ENCODE assay signal across 16 cellular contexts in the genomic region with DNA sequence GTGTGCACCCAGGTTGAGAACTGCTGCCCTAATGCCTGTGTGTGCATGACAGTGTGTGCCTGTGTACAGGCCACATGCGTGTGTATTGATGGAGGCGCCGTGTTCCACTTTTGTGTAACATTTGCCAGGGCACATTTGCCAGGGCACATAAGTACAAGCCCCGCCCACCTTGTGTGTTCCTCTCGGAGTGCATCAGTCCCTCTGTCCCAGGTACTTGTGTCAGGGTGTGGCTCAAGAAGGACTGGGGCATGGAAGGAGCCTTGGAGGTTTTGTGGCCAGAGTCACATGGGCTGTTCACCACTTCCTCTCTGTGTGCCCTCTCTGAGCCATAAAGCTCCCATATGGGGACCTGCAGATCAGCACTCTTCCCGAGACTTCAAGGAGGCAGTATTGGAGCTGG.
DNase-seq lines count a peak whose midpoint lies in the region; ATAC-seq and TF ChIP-seq lines count a peak whose summit lies in the region.
"Had no signal": no experiment of that assay in that cellular context is flagged by ENCODE, and none has a peak within 500 bp of the region (broad histone marks: within the 10 kb centered on the region; RNA-seq: fewer than 3 reads in every experiment).

No MANE protein-coding gene starts in this region.

- CTCF ChIA-PET in activated CD8-positive, alpha-beta memory T cell treated with anti-CD3 and anti-CD28 coated beads, Interleukin-2, amount 10 ng/mL, durations not matched to agents 7 days and 5 days (lab: Charles Lee), result interaction anchor here (0.7 to 2.2 kb wide), 9 partner anchors 10 to 565 kb away, joined by 3 to 7 read pairs (median 4); a partner anchor contains a TSS
- CTCF ChIA-PET in activated CD8-positive, alpha-beta T cell treated with anti-CD3 and anti-CD28 coated beads for 36 hours (lab: Charles Lee), result no interaction called here

- H3K27ac Mint-ChIP-seq in activated CD8-positive, alpha-beta memory T cell treated with anti-CD3 and anti-CD28 coated beads, Interleukin-2, amount 10 ng/mL, durations not matched to agents 7 days and 5 days, result peak overlapping the region; percentile 92
- no peak overlapping the region for H3K27ac Mint-ChIP-seq in activated CD8-positive, alpha-beta T cell treated with anti-CD3 and anti-CD28 coated beads for 36 hours
- peak overlapping the region in 7 of 10 donors; percentile 41 to 83 (median 74) for H3K27ac Mint-ChIP-seq in naive thymus-derived CD8-positive, alpha-beta T cell

- TF ChIP-seq CTCF in MM.1S (IDR thresholded peaks at IDR 0.05; ENCODE audit: low read length), result no peak
- TF ChIP-seq CTCF in activated CD8-positive, alpha-beta T cell treated with anti-CD3 and anti-CD28 coated beads for 36 hours (IDR thresholded peaks at IDR 0.05), result no peak

- no peak overlapping the region for H3K27ac ChIP-seq in MM.1S (ENCODE audit: low read length)
- H3K27ac ChIP-seq: adrenal gland, ovary had no signal

- peak overlapping the region; percentile 45 for H3K4me3 Mint-ChIP-seq in activated CD8-positive, alpha-beta memory T cell treated with anti-CD3 and anti-CD28 coated beads, Interleukin-2, amount 10 ng/mL, durations not matched to agents 7 days and 5 days
- H3K4me3 Mint-ChIP-seq in activated CD8-positive, alpha-beta T cell treated with anti-CD3 and anti-CD28 coated beads for 36 hours, result no peak overlapping the region
- H3K4me3 Mint-ChIP-seq in naive thymus-derived CD8-positive, alpha-beta T cell, result peak overlapping the region in 8 of 10 donors; percentile 5 to 79 (median 54)

- peak; percentile 41 for ATAC-seq in activated CD8-positive, alpha-beta memory T cell treated with anti-CD3 and anti-CD28 coated beads, Interleukin-2, amount 10 ng/mL, durations not matched to agents 7 days and 5 days
- peak; percentile 12 for ATAC-seq in activated CD8-positive, alpha-beta T cell treated with anti-CD3 and anti-CD28 coated beads for 36 hours
- no peak for ATAC-seq in naive thymus-derived CD8-positive, alpha-beta T cell
- ATAC-seq in HG03457 (IDR thresholded peaks at IDR 0.05; ENCODE audit: unreplicated experiment), result no peak
- no peak for ATAC-seq in sciatic nerve
- no peak for ATAC-seq in GM18498 (IDR thresholded peaks at IDR 0.05; ENCODE audit: unreplicated experiment)

- H3K79me2 ChIP-seq in MM.1S (ENCODE audit: low read length), result no peaks in the 10 kb centered on the region

- peaks cover 7% of the 10 kb centered on the region; the same call in 1 of the 2 replicates for H3F3A ChIP-seq in MM.1S (ENCODE audit: insufficient read depth, low read length)

- peaks cover 12% of the 10 kb centered on the region for H3K27me3 ChIP-seq in MM.1S (replicated peaks; ENCODE audit: insufficient read depth, low read length)
- H3K27me3 ChIP-seq: adrenal gland, ovary had no signal

- H3K9ac ChIP-seq in MM.1S (ENCODE audit: low read length), result no peak overlapping the region

- H3K9me2 ChIP-seq in MM.1S (replicated peaks; ENCODE audit: insufficient read depth, low read length), result no peaks in the 10 kb centered on the region

- no peak overlapping the region for H3K4me3 ChIP-seq in MM.1S (ENCODE audit: low read length)
- H3K4me3 ChIP-seq: adrenal gland, ovary had no signal

- no peaks in the 10 kb centered on the region for H3K9me3 Mint-ChIP-seq in activated CD8-positive, alpha-beta memory T cell treated with anti-CD3 and anti-CD28 coated beads, Interleukin-2, amount 10 ng/mL, durations not matched to agents 7 days and 5 days (ENCODE audit: low read depth)
- H3K9me3 Mint-ChIP-seq in activated CD8-positive, alpha-beta T cell treated with anti-CD3 and anti-CD28 coated beads for 36 hours, result no peaks in the 10 kb centered on the region
- H3K9me3 Mint-ChIP-seq in naive thymus-derived CD8-positive, alpha-beta T cell, result no peaks in the 10 kb centered on the region

- peaks cover 15% of the 10 kb centered on the region for H3K4me1 ChIP-seq in MM.1S (ENCODE audit: low read length)
- H3K4me1 ChIP-seq: adrenal gland had no signal

- no peaks in the 10 kb centered on the region for H3K36me3 ChIP-seq in MM.1S (replicated peaks; ENCODE audit: insufficient read depth, low read length)
- H3K36me3 ChIP-seq: adrenal gland, ovary had no signal

- H4K20me1 ChIP-seq in MM.1S (ENCODE audit: insufficient read depth, low read length), result no peaks in the 10 kb centered on the region

- intact Hi-C loops in activated CD8-positive, alpha-beta T cell treated with anti-CD3 and anti-CD28 coated beads for 36 hours (cut with micrococcal nuclease), result no loop called here
- intact Hi-C loops in sciatic nerve (cut with DNase I), result loop anchor here (10.0 kb wide), 1 partner anchor 80 kb away; no protein-coding TSS in a partner anchor

- no peak overlapping the region for H2AFZ ChIP-seq in MM.1S (ENCODE audit: low read length)

- peak; percentile 86 for DNase-seq in activated CD8-positive, alpha-beta memory T cell treated with anti-CD3 and anti-CD28 coated beads, Interleukin-2, amount 10 ng/mL, durations not matched to agents 7 days and 5 days
- no peak for DNase-seq in activated CD8-positive, alpha-beta memory T cell treated with anti-CD3 and anti-CD28 coated beads, Interleukin-2, amount 50 U/mL, for 48 hours
- DNase-seq in MM.1S (peak; percentile 23), sciatic nerve (ENCODE audit: low spot score) (no peak)
- peak; percentile 42 for DNase-seq in activated CD8-positive, alpha-beta T cell treated with anti-CD3 and anti-CD28 coated beads for 36 hours
- DNase-seq in naive thymus-derived CD8-positive, alpha-beta T cell, result peak in 1 of 10 donors; percentile 5
- DNase-seq: activated CD4-positive, alpha-beta T cell treated with anti-CD3 and anti-CD28 coated beads for 48 hours; adrenal gland; KG1; midbrain; NCI-H1694 treated with DMSO at 0.1 percent for 48 hours; NCI-H510A; ovary; small intestine had no signal

- H3K4me1 Mint-ChIP-seq in activated CD8-positive, alpha-beta memory T cell treated with anti-CD3 and anti-CD28 coated beads, Interleukin-2, amount 10 ng/mL, durations not matched to agents 7 days and 5 days, result peaks cover 49% of the 10 kb centered on the region
- H3K4me1 Mint-ChIP-seq in activated CD8-positive, alpha-beta T cell treated with anti-CD3 and anti-CD28 coated beads for 36 hours (ENCODE audit: low read depth), result peaks cover 34% of the 10 kb centered on the region
- H3K4me1 Mint-ChIP-seq in naive thymus-derived CD8-positive, alpha-beta T cell, result peaks cover 43 to 58% (median 52%) of the 10 kb centered on the region in 4 donors

- no peaks in the 10 kb centered on the region for H3K9me3 ChIP-seq in MM.1S (replicated peaks; ENCODE audit: insufficient read depth, low read length)
- H3K9me3 ChIP-seq: adrenal gland, ovary had no signal

- no peaks in the 10 kb centered on the region for H3K27me3 Mint-ChIP-seq in activated CD8-positive, alpha-beta memory T cell treated with anti-CD3 and anti-CD28 coated beads, Interleukin-2, amount 10 ng/mL, durations not matched to agents 7 days and 5 days
- H3K27me3 Mint-ChIP-seq in activated CD8-positive, alpha-beta T cell treated with anti-CD3 and anti-CD28 coated beads for 36 hours, result no peaks in the 10 kb centered on the region
- H3K27me3 Mint-ChIP-seq in naive thymus-derived CD8-positive, alpha-beta T cell, result peaks cover 0 to 6% (median 0%) of the 10 kb centered on the region in 5 donors

- no peaks in the 10 kb centered on the region for H3K36me3 Mint-ChIP-seq in activated CD8-positive, alpha-beta memory T cell treated with anti-CD3 and anti-CD28 coated beads, Interleukin-2, amount 10 ng/mL, durations not matched to agents 7 days and 5 days
- H3K36me3 Mint-ChIP-seq in activated CD8-positive, alpha-beta T cell treated with anti-CD3 and anti-CD28 coated beads for 36 hours (ENCODE audit: low read depth), result no peaks in the 10 kb centered on the region
- no peaks in the 10 kb centered on the region for H3K36me3 Mint-ChIP-seq in naive thymus-derived CD8-positive, alpha-beta T cell

- POLR2A ChIA-PET in activated CD8-positive, alpha-beta T cell treated with anti-CD3 and anti-CD28 coated beads for 36 hours (lab: Charles Lee), result interaction anchor here (1.1 to 1.2 kb wide), 2 partner anchors 9 to 46 kb away, joined by 3 to 5 read pairs; no protein-coding TSS in a partner anchor
- POLR2A ChIA-PET in naive thymus-derived CD8-positive, alpha-beta T cell (lab: Charles Lee), result interaction anchor here (0.7 to 1.1 kb wide), 3 partner anchors 9 to 134 kb away, joined by 3 to 5 read pairs (median 3); no protein-coding TSS in a partner anchor

- peak overlapping the region; percentile 31 for H3K4me2 ChIP-seq in MM.1S (ENCODE audit: low read depth, low read length)

Comparison
In these comparisons a context has a peak if more than half of its experiments do, and no peak if none do; other contexts are left out.
1. DNase-seq: peak in activated CD8-positive, alpha-beta memory T cell treated with anti-CD3 and anti-CD28 coated beads, Interleukin-2, amount 10 ng/mL, durations not matched to agents 7 days and 5 days (single experiment), MM.1S (single experiment) and activated CD8-positive, alpha-beta T cell treated with anti-CD3 and anti-CD28 coated beads for 36 hours (single experiment); none in activated CD8-positive, alpha-beta memory T cell treated with anti-CD3 and anti-CD28 coated beads, Interleukin-2, amount 50 U/mL, for 48 hours (single experiment) and sciatic nerve (single experiment).
2. ATAC-seq: peak in activated CD8-positive, alpha-beta memory T cell treated with anti-CD3 and anti-CD28 coated beads, Interleukin-2, amount 10 ng/mL, durations not matched to agents 7 days and 5 days (single experiment) and activated CD8-positive, alpha-beta T cell treated with anti-CD3 and anti-CD28 coated beads for 36 hours (single experiment); none in naive thymus-derived CD8-positive, alpha-beta T cell (0 of 2), HG03457 (single experiment), sciatic nerve (single experiment) and GM18498 (single experiment).